In genomic region chr16:58842746-58843145, GRCh38 we compare ENCODE assay signal across 25 cellular contexts.
DNase-seq lines count a peak whose midpoint lies in the region; ATAC-seq lines count a peak whose summit lies in the region.
"Had no signal": no experiment of that assay in that cellular context is flagged by ENCODE, and none has a peak within 500 bp of the region (broad histone marks: within the 10 kb centered on the region; RNA-seq: fewer than 3 reads in every experiment).

No MANE protein-coding gene starts in this region.

- in situ Hi-C loops in G401 (cut with HindIII; ENCODE audit: low sequenced_read_pairs): no loop called here

- ATAC-seq in GM18909 (IDR thresholded peaks at IDR 0.05; ENCODE audit: poor library complexity, unreplicated experiment) (peak; percentile 83), GM21423 (IDR thresholded peaks at IDR 0.05; ENCODE audit: unreplicated experiment) (peak; percentile 60), HG02981 (IDR thresholded peaks at IDR 0.05; ENCODE audit: unreplicated experiment) (peak; percentile 83), left lobe of liver (peak; percentile 64), HG02973 (IDR thresholded peaks at IDR 0.05; ENCODE audit: unreplicated experiment) (no peak)
- ATAC-seq: heart left ventricle; left colon; stimulated activated naive B cell treated with anti-CD40 and anti-IgM and Interleukin-4, amounts not matched to agents 10 μg/mL and 1 μg/mL and 100 μg/mL, for 72 hours had no signal

- DNase-seq in left lobe of liver (ENCODE audit: low spot score) (no peak), G401 (ENCODE audit: low spot score) (no peak)
- DNase-seq in stimulated activated naive CD4-positive, alpha-beta T cell treated with Interleukin-2 at 50 U/mL for 16 hours (lab: John Stamatoyannopoulos, UW): no peak
- DNase-seq: activated CD4-positive, alpha-beta T cell treated with anti-CD3 and anti-CD28 coated beads, Interleukin-2, amount 50 U/mL, for 4 hours; activated CD8-positive, alpha-beta memory T cell treated with anti-CD3 and anti-CD28 coated beads, Interleukin-2, amount 50 U/mL, for 48 hours; activated naive CD8-positive, alpha-beta T cell treated with anti-CD3 and anti-CD28 coated beads, Interleukin-2, amount 10 ng/mL, durations not matched to agents 7 days and 5 days; CD4-positive, alpha-beta T cell; heart left ventricle; KG1; left colon; mesendoderm; naive B cell; NCI-H1436 treated with DMSO at 0.1 percent for 48 hours; NCI-H526; occipital lobe; RPMI8226; SK-N-SH; small intestine; stimulated activated CD4-positive, alpha-beta T cell treated with anti-CD3 and anti-CD28 coated beads, Interleukin-2, amount 100 ng/mL, for 24 hours; stimulated activated naive B cell treated with anti-CD40 and anti-IgM and Interleukin-4, amounts not matched to agents 10 μg/mL and 1 μg/mL and 100 μg/mL, for 72 hours; thyroid gland had no signal
